ENCODE assay signal across 10 cellular contexts in genomic region chr16:1823821-1824220, GRCh38. TPM values are rescaled to one million over a fixed set of nuclear protein-coding genes. Genes with fewer than 3 reads are reported as not detected.
DNase-seq lines count a peak whose midpoint lies in the region; ATAC-seq and TF ChIP-seq lines count a peak whose summit lies in the region.
"Had no signal": no experiment of that assay in that cellular context is flagged by ENCODE, and none has a peak within 500 bp of the region (broad histone marks: within the 10 kb centered on the region; RNA-seq: fewer than 3 reads in every experiment).

No MANE protein-coding gene starts in this region.

- peak overlapping the region in 1 of 2 donors; percentile 83 for H3K27ac ChIP-seq in liver (ENCODE audit: low read depth in 1 of 2, low read length in 2 of 2)
- H3K27ac ChIP-seq: neutrophil, SK-N-MC had no signal

- no peak for ATAC-seq in activated naive CD8-positive, alpha-beta T cell treated with anti-CD3 and anti-CD28 coated beads, Interleukin-2, amount 50 U/mL, for 24 hours
- ATAC-seq in HG03095 (IDR thresholded peaks at IDR 0.05; ENCODE audit: unreplicated experiment) = no peak

- TF ChIP-seq RAD21 in liver (IDR thresholded peaks at IDR 0.05) = peak; percentile 64 to 65

- H3K4me3 Mint-ChIP-seq in activated naive CD8-positive, alpha-beta T cell treated with anti-CD3 and anti-CD28 coated beads, Interleukin-2, amount 50 U/mL, for 24 hours = no peak overlapping the region

- H3K9me3 Mint-ChIP-seq in activated naive CD8-positive, alpha-beta T cell treated with anti-CD3 and anti-CD28 coated beads, Interleukin-2, amount 50 U/mL, for 24 hours = no peaks in the 10 kb centered on the region

- WGBS in liver = 32% methylated on average over 9 of the region's 9 CpGs

- H3K4me3 ChIP-seq in liver (ENCODE audit: low read depth in 1 of 3, low read length in 3 of 3) = peak overlapping the region in 1 of 3 donors; percentile 8
- H3K4me3 ChIP-seq: SK-N-MC had no signal

- peaks cover 38% of the 10 kb centered on the region for H3K4me1 Mint-ChIP-seq in activated naive CD8-positive, alpha-beta T cell treated with anti-CD3 and anti-CD28 coated beads, Interleukin-2, amount 50 U/mL, for 24 hours

- intact Hi-C loops in posterior vena cava (cut with DNase I) = loop anchor here in 1 of 2 donors (10.0 kb wide), 1 partner anchor 1761 kb away; no protein-coding TSS in a partner anchor

- no peaks in the 10 kb centered on the region for H3K27me3 Mint-ChIP-seq in activated naive CD8-positive, alpha-beta T cell treated with anti-CD3 and anti-CD28 coated beads, Interleukin-2, amount 50 U/mL, for 24 hours

- H3K27me3 ChIP-seq in liver (ENCODE audit: control insufficient read depth in 4 of 4, insufficient read depth in 4 of 4, low read length in 3 of 4) = no peaks in the 10 kb centered on the region
- H3K27me3 ChIP-seq: neutrophil had no signal

- DNase-seq in EH (ENCODE audit: low read depth) (peak; percentile 60), HuH-7.5 (ENCODE audit: low spot score) (peak; percentile 47), NCI-H1105 (lab: John Stamatoyannopoulos, UW) (no peak), epidermal melanocyte (ENCODE audit: insufficient read length, low spot score) (no peak), posterior vena cava (ENCODE audit: low spot score) (no peak)
- DNase-seq in activated naive CD8-positive, alpha-beta T cell treated with anti-CD3 and anti-CD28 coated beads, Interleukin-2, amount 50 U/mL, for 24 hours = peak; percentile 20

- no peaks in the 10 kb centered on the region for H3K9me3 ChIP-seq in liver (ENCODE audit: control insufficient read depth in 4 of 4, low read length in 3 of 4)
- H3K9me3 ChIP-seq: neutrophil had no signal

- no peaks in the 10 kb centered on the region for H3K36me3 Mint-ChIP-seq in activated naive CD8-positive, alpha-beta T cell treated with anti-CD3 and anti-CD28 coated beads, Interleukin-2, amount 50 U/mL, for 24 hours (ENCODE audit: low read depth)

- H3K27ac Mint-ChIP-seq in activated naive CD8-positive, alpha-beta T cell treated with anti-CD3 and anti-CD28 coated beads, Interleukin-2, amount 50 U/mL, for 24 hours = no peak overlapping the region

- H3K4me1 ChIP-seq in liver (ENCODE audit: control insufficient read depth in 4 of 4, insufficient read depth in 4 of 4, low read length in 3 of 4) = peaks cover 11 to 81% (median 68%) of the 10 kb centered on the region in 4 donors

- H3K9ac ChIP-seq in liver (ENCODE audit: low read depth in 1 of 2, low read length in 2 of 2) = peak overlapping the region in 1 of 2 donors; percentile 26

- peaks cover 10 to 20% (median 18%) of the 10 kb centered on the region in 4 donors for H3K36me3 ChIP-seq in liver (ENCODE audit: control insufficient read depth in 4 of 4, insufficient read depth in 3 of 4, low read depth in 1 of 4, low read length in 3 of 4)

- peak; percentile 29 for TF ChIP-seq CTCF in liver (IDR thresholded peaks at IDR 0.05; ENCODE audit: low read depth, low read length, missing input control)

TF ChIP-seq in liver, 16 proteins besides CTCF, POLR2A, EP300 and RAD21:
- TF ChIP-seq FOXA1 (IDR thresholded peaks at IDR 0.05) (no peak), ZBTB33 (IDR thresholded peaks at IDR 0.05) (no peak), JUND (IDR thresholded peaks at IDR 0.05) (no peak), RXRA (IDR thresholded peaks at IDR 0.05) (no peak), GABPA (IDR thresholded peaks at IDR 0.05 in 1 of 2, conservative IDR thresholded peaks at IDR 0.05 in 1 of 2) (peak in 1 of 2 donors; percentile 13), FOXA2 (IDR thresholded peaks at IDR 0.05) (no peak), SP1 (IDR thresholded peaks at IDR 0.05) (no peak)

RNA-seq across cellular contexts. Expression of gene HAGH, which starts 2.8 kb away (rescaled TPM):
- total RNA-seq in liver = 100 to 1,000 TPM; 219 to 252 TPM
- polyA plus RNA-seq in liver = 100 to 1,000 TPM; 169 to 188 TPM
- 10 to 100 TPM; 36.1 to 48.2 TPM for total RNA-seq in posterior vena cava

RNA-seq across cellular contexts. Expression of gene FAHD1, which starts 3.2 kb away (rescaled TPM):
- 10 to 100 TPM; 71.9 to 84.2 TPM for total RNA-seq in liver
- polyA plus RNA-seq in liver = 10 to 100 TPM; 42.7 to 50.9 TPM
- 10 to 100 TPM; 14.0 to 17.3 TPM for total RNA-seq in posterior vena cava

RNA-seq across cellular contexts. Expression of gene IGFALS, which starts 30.3 kb away (rescaled TPM):
- 100 to 1,000 TPM in 1 of 2 donors, 10 to 100 TPM in 1; 19.8 to 161 TPM for total RNA-seq in liver
- 10 to 100 TPM; 62.6 to 74.2 TPM for polyA plus RNA-seq in liver
- total RNA-seq in posterior vena cava = under 1 TPM in 1 of 2 donors, not detected in 1; 0.10 TPM

RNA-seq across cellular contexts. Expression of gene NUBP2, which starts 41.1 kb away (rescaled TPM):
- total RNA-seq in liver = 10 to 100 TPM; 28.9 to 80.9 TPM
- 10 to 100 TPM; 51.8 to 56.3 TPM for polyA plus RNA-seq in liver
- total RNA-seq in posterior vena cava = 10 to 100 TPM; 30.4 to 30.9 TPM

RNA-seq across cellular contexts. Expression of gene SPSB3, which starts 41.5 kb away (rescaled TPM):
- total RNA-seq in liver (10 to 100 TPM; 27.7 to 44.5 TPM), posterior vena cava (10 to 100 TPM; 21.7 to 26.7 TPM)
- polyA plus RNA-seq in liver = 10 to 100 TPM; 31.1 to 60.5 TPM

Comparison
In these comparisons a context has a peak if more than half of its experiments do, and no peak if none do; other contexts are left out.
1. DNase-seq: peak in EH (single experiment), HuH-7.5 (single experiment) and activated naive CD8-positive, alpha-beta T cell treated with anti-CD3 and anti-CD28 coated beads, Interleukin-2, amount 50 U/mL, for 24 hours (single experiment); none in NCI-H1105 (single experiment), epidermal melanocyte (single experiment) and posterior vena cava (single experiment).
2. RNA of gene HAGH, which starts 2.8 kb away (total RNA-seq): 219 to 252 TPM in liver; 36.1 to 48.2 TPM in posterior vena cava; every median in the first group is over 4 times any median in the second.
3. RNA of gene IGFALS, which starts 30.3 kb away (total RNA-seq): 19.8 to 161 TPM in liver; 0.10 TPM in posterior vena cava; every median in the first group is over 10 times any median in the second.